8 cellular contexts compared by ENCODE assay signal in genomic region chr2:218671654-218672566, GRCh38. TPM values are rescaled to one million over a fixed set of nuclear protein-coding genes. Genes with fewer than 3 reads are reported as not detected.
A peak's percentile ranks its signal among the peaks of the same experiment; 100 is the strongest.
DNase-seq lines count a peak whose midpoint lies in the region; ATAC-seq lines count a peak whose summit lies in the region.

A gene with protein sequence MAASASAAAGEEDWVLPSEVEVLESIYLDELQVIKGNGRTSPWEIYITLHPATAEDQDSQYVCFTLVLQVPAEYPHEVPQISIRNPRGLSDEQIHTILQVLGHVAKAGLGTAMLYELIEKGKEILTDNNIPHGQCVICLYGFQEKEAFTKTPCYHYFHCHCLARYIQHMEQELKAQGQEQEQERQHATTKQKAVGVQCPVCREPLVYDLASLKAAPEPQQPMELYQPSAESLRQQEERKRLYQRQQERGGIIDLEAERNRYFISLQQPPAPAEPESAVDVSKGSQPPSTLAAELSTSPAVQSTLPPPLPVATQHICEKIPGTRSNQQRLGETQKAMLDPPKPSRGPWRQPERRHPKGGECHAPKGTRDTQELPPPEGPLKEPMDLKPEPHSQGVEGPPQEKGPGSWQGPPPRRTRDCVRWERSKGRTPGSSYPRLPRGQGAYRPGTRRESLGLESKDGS (minus strand): TSS chr2:218672002. CDS start chr2:218671970, 32 bp downstream.
A gene with protein sequence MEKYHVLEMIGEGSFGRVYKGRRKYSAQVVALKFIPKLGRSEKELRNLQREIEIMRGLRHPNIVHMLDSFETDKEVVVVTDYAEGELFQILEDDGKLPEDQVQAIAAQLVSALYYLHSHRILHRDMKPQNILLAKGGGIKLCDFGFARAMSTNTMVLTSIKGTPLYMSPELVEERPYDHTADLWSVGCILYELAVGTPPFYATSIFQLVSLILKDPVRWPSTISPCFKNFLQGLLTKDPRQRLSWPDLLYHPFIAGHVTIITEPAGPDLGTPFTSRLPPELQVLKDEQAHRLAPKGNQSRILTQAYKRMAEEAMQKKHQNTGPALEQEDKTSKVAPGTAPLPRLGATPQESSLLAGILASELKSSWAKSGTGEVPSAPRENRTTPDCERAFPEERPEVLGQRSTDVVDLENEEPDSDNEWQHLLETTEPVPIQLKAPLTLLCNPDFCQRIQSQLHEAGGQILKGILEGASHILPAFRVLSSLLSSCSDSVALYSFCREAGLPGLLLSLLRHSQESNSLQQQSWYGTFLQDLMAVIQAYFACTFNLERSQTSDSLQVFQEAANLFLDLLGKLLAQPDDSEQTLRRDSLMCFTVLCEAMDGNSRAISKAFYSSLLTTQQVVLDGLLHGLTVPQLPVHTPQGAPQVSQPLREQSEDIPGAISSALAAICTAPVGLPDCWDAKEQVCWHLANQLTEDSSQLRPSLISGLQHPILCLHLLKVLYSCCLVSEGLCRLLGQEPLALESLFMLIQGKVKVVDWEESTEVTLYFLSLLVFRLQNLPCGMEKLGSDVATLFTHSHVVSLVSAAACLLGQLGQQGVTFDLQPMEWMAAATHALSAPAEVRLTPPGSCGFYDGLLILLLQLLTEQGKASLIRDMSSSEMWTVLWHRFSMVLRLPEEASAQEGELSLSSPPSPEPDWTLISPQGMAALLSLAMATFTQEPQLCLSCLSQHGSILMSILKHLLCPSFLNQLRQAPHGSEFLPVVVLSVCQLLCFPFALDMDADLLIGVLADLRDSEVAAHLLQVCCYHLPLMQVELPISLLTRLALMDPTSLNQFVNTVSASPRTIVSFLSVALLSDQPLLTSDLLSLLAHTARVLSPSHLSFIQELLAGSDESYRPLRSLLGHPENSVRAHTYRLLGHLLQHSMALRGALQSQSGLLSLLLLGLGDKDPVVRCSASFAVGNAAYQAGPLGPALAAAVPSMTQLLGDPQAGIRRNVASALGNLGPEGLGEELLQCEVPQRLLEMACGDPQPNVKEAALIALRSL (N-terminal part only) (plus strand): TSS chr2:218672086. CDS start chr2:218672830, 744 bp downstream.

- H3K4me1 Mint-ChIP-seq in CD8-positive, alpha-beta memory T cell = peaks cover 21 to 35% (median 23%) of the 10 kb centered on the region in 3 donors

- peaks cover 13% of the 10 kb centered on the region for H3K36me3 ChIP-seq in CD8-positive, alpha-beta memory T cell (ENCODE audit: insufficient read depth, low read length)

- DNase-seq in CD8-positive, alpha-beta memory T cell = peak; percentile 69 to 89 (median 78)
- peak; percentile 85 for DNase-seq in HPDE6-E6E7 (ENCODE audit: extremely low spot score)
- DNase-seq in NOMO-1 (lab: John Stamatoyannopoulos, UW; ENCODE audit: unreplicated experiment in 2 of 2) = peak; percentile 86 to 87
- peak; percentile 89 for DNase-seq in activated CD8-positive, alpha-beta memory T cell treated with anti-CD3 and anti-CD28 coated beads for 24 hours
- peak; percentile 67 for DNase-seq in effector CD8-positive, alpha-beta T cell (lab: John Stamatoyannopoulos, UW)
- peak; percentile 73 to 87 for DNase-seq in lung microvascular endothelial cell (ENCODE audit: low read depth in 2 of 2)
- peak; percentile 67 to 80 (median 73) for DNase-seq in stimulated activated CD4-positive, alpha-beta T cell treated with anti-CD3 and anti-CD28 coated beads, TNF-alpha, amount 100 ng/mL, for 48 hours (ENCODE audit: low read depth in 3 of 3)

- H3K27me3 Mint-ChIP-seq in CD8-positive, alpha-beta memory T cell = no peaks in the 10 kb centered on the region

- CTCF ChIA-PET in CD8-positive, alpha-beta memory T cell (lab: Charles Lee) = interaction anchor here (1.0 to 3.0 kb wide), 5 partner anchors 13 to 731 kb away, joined by 3 to 34 read pairs (median 5); partner anchors contain the start of genes BCS1L, TTLL4 and ZNF142

- peaks cover 0 to 43% (median 6%) of the 10 kb centered on the region in 3 donors for H3K36me3 Mint-ChIP-seq in CD8-positive, alpha-beta memory T cell

- H3K9me3 ChIP-seq in CD8-positive, alpha-beta memory T cell (ENCODE audit: low read length) = no peaks in the 10 kb centered on the region

- H3K9me3 Mint-ChIP-seq in CD8-positive, alpha-beta memory T cell = no peaks in the 10 kb centered on the region

- peak within 1 kb of the TSS; percentile 82 for H3K27ac ChIP-seq in CD8-positive, alpha-beta memory T cell (ENCODE audit: low read depth, low read length)

- H3K27me3 ChIP-seq in CD8-positive, alpha-beta memory T cell (ENCODE audit: insufficient read depth, low read length, poor library complexity, severe bottlenecking) = no peaks in the 10 kb centered on the region

- peaks cover 17% of the 10 kb centered on the region for H3K4me1 ChIP-seq in CD8-positive, alpha-beta memory T cell (ENCODE audit: insufficient read depth, low read length)

- POLR2A ChIA-PET in CD8-positive, alpha-beta memory T cell (lab: Charles Lee) = interaction anchor here (0.7 to 3.5 kb wide), 3 partner anchors 13 to 265 kb away, joined by 3 to 39 read pairs (median 3); partner anchors contain the start of genes BCS1L, TTLL4 and ZNF142

- peak within 1 kb of the TSS; percentile 89 to 100 (median 98) for H3K4me3 Mint-ChIP-seq in CD8-positive, alpha-beta memory T cell

- ATAC-seq in GM19463 (IDR thresholded peaks at IDR 0.05; ENCODE audit: unreplicated experiment) = peak; percentile 97

- H3K27ac Mint-ChIP-seq in CD8-positive, alpha-beta memory T cell = peak within 1 kb of the TSS; percentile 85 to 99 (median 98)

- peak within 1 kb of the TSS; percentile 97 for H3K4me3 ChIP-seq in CD8-positive, alpha-beta memory T cell (ENCODE audit: low read length)

RNA-seq across cellular contexts. Expression of the first gene that starts in this region (rescaled TPM):
- 10 to 100 TPM; 29.0 to 36.8 TPM for total RNA-seq in CD8-positive, alpha-beta memory T cell
- polyA plus RNA-seq in CD8-positive, alpha-beta memory T cell = 14.4 TPM
- 28.5 and 36.7 TPM in 2 replicates for total RNA-seq in lung microvascular endothelial cell

RNA-seq across cellular contexts. Expression of the second gene that starts in this region (rescaled TPM):
- 10 to 100 TPM; 19.9 to 21.4 TPM for total RNA-seq in CD8-positive, alpha-beta memory T cell
- 3.9 TPM for polyA plus RNA-seq in CD8-positive, alpha-beta memory T cell
- 3.7 and 6.9 TPM in 2 replicates for total RNA-seq in lung microvascular endothelial cell

Comparison
In these comparisons a context has a peak if more than half of its experiments do, and no peak if none do; other contexts are left out.
1. Peak in every context shown above with its lines: DNase-seq, ATAC-seq, H3K4me3 ChIP-seq and H3K27ac ChIP-seq.